ENCODE assay signal across 9 cellular contexts in the genomic region with DNA sequence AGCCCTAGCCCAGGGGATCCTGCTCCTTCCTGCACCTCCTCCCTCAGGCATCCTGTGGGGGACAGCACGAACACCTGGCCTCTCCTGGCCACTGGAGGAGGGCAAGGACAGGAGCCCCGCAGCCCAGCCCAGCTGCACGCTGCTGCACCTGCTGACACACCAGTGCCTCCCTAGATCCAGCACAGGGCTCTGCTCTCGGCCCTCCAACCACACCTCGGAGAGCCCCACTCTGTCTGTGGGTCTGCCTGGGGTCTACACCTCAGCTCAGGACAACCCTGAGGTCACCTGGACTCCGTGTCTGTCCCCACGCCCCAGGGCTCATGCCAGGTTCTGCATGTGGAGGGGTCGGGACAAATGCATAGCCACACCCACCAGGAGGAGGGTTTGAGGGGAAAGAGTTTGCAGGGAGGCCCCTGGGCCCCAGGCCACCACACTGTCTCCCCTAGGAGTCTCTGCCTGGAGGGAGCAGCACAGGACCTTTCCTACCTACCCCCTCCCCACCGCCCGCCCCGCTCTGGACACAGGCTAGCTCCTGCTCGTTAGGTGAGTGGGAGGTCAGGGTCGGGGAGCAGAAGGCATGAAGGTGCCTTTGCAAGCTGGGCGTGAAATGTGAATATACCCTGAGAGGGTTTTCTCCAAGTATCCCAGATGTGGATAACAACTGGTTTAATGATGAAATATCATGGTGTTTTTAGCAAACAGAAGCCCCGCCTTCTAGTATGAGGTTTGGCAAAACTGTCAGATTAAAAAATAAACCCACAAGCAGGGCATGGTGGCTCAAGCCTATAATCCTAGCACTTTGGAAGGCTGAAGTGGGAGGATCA. TPM values are rescaled to one million over a fixed set of nuclear protein-coding genes. Genes with fewer than 3 reads are reported as not detected.
DNase-seq lines count a peak whose midpoint lies in the region; ATAC-seq, FAIRE-seq and TF ChIP-seq lines count a peak whose summit lies in the region.
"Had no signal": no experiment of that assay in that cellular context is flagged by ENCODE, and none has a peak within 500 bp of the region (broad histone marks: within the 10 kb centered on the region; RNA-seq: fewer than 3 reads in every experiment).

No MANE protein-coding gene starts in this region.

- no peak for TF ChIP-seq RAD21 in A549 (conservative IDR thresholded peaks at IDR 0.05 in 1 of 2, IDR thresholded peaks at IDR 0.05 in 1 of 2)

- H3K9me3 ChIP-seq in A549 (no peaks in the 10 kb centered on the region), T-helper 17 cell (ENCODE audit: control insufficient read depth, low read length, poor library complexity, severe bottlenecking) (no peaks in the 10 kb centered on the region), thyroid gland (no peaks in the 10 kb centered on the region)

- H3K27ac ChIP-seq in A549 (peak overlapping the region; percentile 46 to 56; a peak in 5 of 6 replicates), thyroid gland (no peak overlapping the region)

- H3K4me1 ChIP-seq in A549 (peaks cover 21% of the 10 kb centered on the region), thyroid gland (peaks cover 3 to 8% of the 10 kb centered on the region in 2 donors)

- H3K4me1 Mint-ChIP-seq in T-helper 17 cell, result peaks cover 8% of the 10 kb centered on the region

- FAIRE-seq in A549 (lab: Jason Lieb, UNC), result no peak

- H3K36me3 ChIP-seq in thyroid gland, result no peaks in the 10 kb centered on the region

- CTCF ChIA-PET in A549 (lab: Yijun Ruan, JAX), result interaction anchor here (0.8 to 1.3 kb wide), 4 partner anchors 35 to 65 kb away, joined by 3 to 5 read pairs (median 4); no protein-coding TSS in a partner anchor

- peak overlapping the region; percentile 31 for H3K4me3 Mint-ChIP-seq in T-helper 17 cell

- H3K4me3 ChIP-seq in A549 (no peak overlapping the region), thyroid gland (replicated peaks in 1 of 3) (no peak overlapping the region)

- TF ChIP-seq POLR2A in A549 (IDR thresholded peaks at IDR 0.05; ENCODE audit: low read length) (no peak), thyroid gland (IDR thresholded peaks at IDR 0.05) (no peak)

- H3K27ac Mint-ChIP-seq in T-helper 17 cell, result no peak overlapping the region

- ATAC-seq in A549, result peak; percentile 1 to 37; a peak in 3 of 6 replicates
- no peak for ATAC-seq in T-helper 17 cell
- ATAC-seq in left lobe of liver, result no peak
- ATAC-seq in HG03135 (IDR thresholded peaks at IDR 0.05; ENCODE audit: unreplicated experiment), result no peak

- no peaks in the 10 kb centered on the region for H3K36me3 Mint-ChIP-seq in T-helper 17 cell (ENCODE audit: low read depth)

- 78% methylated on average over 12 of the region's 15 CpGs for WGBS in A549 (ENCODE audit: missing lambda C conversion rate)
- WGBS in thyroid gland, 2 donors, result 84 to 86% methylated on average over 7 of the region's 15 CpGs

- no peak for DNase-seq in A549 (ENCODE audit: low read depth in 1 of 2, low spot score in 1 of 2)
- DNase-seq in COLO668 (lab: John Stamatoyannopoulos, UW; ENCODE audit: unreplicated experiment), result peak; percentile 80
- DNase-seq in T-helper 17 cell, result no peak
- peak; percentile 43 for DNase-seq in left lobe of liver (ENCODE audit: low spot score)
- DNase-seq in thyroid gland, result no peak
- no peak for DNase-seq in NCI-H187 treated with DMSO at 0.1 percent for 48 hours (lab: John Stamatoyannopoulos, UW)
- DNase-seq in SIG-M5 treated with dmso at 0.1 percent for 504 hours (lab: John Stamatoyannopoulos, UW; ENCODE audit: unreplicated experiment), result no peak
- DNase-seq: KBM-7 had no signal

- no peaks in the 10 kb centered on the region for H3K27me3 Mint-ChIP-seq in T-helper 17 cell

- intact Hi-C loops in thyroid gland (cut with DNase I), result loop anchor here (5.0 kb wide), 1 partner anchor 252 kb away; no protein-coding TSS in a partner anchor

- POLR2A ChIA-PET in A549 (lab: Yijun Ruan, JAX), result no interaction called here

- TF ChIP-seq CTCF in A549 (IDR thresholded peaks at IDR 0.05), result no peak
- no peak for TF ChIP-seq CTCF in thyroid gland (IDR thresholded peaks at IDR 0.05)

- H3K27me3 ChIP-seq in thyroid gland, result no peaks in the 10 kb centered on the region

- peak overlapping the region; percentile 22; the same call in 2 of the 3 replicates for H3K4me2 ChIP-seq in A549

- no peak for TF ChIP-seq EP300 in A549 (IDR thresholded peaks at IDR 0.05)

TF ChIP-seq in A549, 52 proteins besides CTCF, POLR2A, EP300 and RAD21:
- TF ChIP-seq CEBPB (IDR thresholded peaks at IDR 0.05), result no peak
- TF ChIP-seq CHD4 (IDR thresholded peaks at IDR 0.05; ENCODE audit: borderline replicate concordance), result no peak

RNA-seq across cellular contexts. Expression of a gene that starts 7.2 kb away (rescaled TPM):
- polyA plus RNA-seq in A549 (2011; rRNA removed) (2.0 and 2.8 TPM in 2 replicates), A549 (2017; fragmentation: RNase III; extraction: RNeasy Plus Mini Kit Qiagen cat#74134 plus additional on column Dnase treatment) (6.6 to 7.3 TPM (median 7.0 TPM) in 3 replicates)
- polyA plus RNA-seq in A549 (2012; cell fraction: cytosol; rRNA removed), result 5.0 and 8.0 TPM in 2 replicates
- polyA plus RNA-seq in A549 (2012; cell fraction: nucleus; rRNA removed), result 8.3 and 12.2 TPM in 2 replicates
- polyA minus RNA-seq in A549 (2011; rRNA and poly(A)+ RNA removed), result 2.1 and 2.5 TPM in 2 replicates
- total RNA-seq in T-helper 17 cell (10 to 100 TPM; 15.7 to 16.7 TPM), left lobe of liver (5.8 TPM), thyroid gland (10 to 100 TPM; 14.5 to 35.4 (median 27.3) TPM)

RNA-seq across cellular contexts. Expression of a gene that starts 57.9 kb away (rescaled TPM):
- polyA plus RNA-seq in A549 (2011; rRNA removed) (6.9 and 9.0 TPM in 2 replicates), A549 (2017; fragmentation: RNase III; extraction: RNeasy Plus Mini Kit Qiagen cat#74134 plus additional on column Dnase treatment) (6.5 to 8.3 TPM (median 6.9 TPM) in 3 replicates)
- 4.3 and 4.8 TPM in 2 replicates for polyA plus RNA-seq in A549 (2012; cell fraction: cytosol; rRNA removed)
- 8.4 and 12.2 TPM in 2 replicates for polyA plus RNA-seq in A549 (2012; cell fraction: nucleus; rRNA removed)
- 5.3 and 7.4 TPM in 2 replicates for polyA minus RNA-seq in A549 (2011; rRNA and poly(A)+ RNA removed)
- total RNA-seq in T-helper 17 cell (1 to 10 TPM; 3.5 to 7.6 TPM), left lobe of liver (3.4 TPM), thyroid gland (10 to 100 TPM; 14.0 to 24.4 (median 19.4) TPM)

Comparison
In these comparisons a context has a peak if more than half of its experiments do, and no peak if none do; other contexts are left out.
1. ATAC-seq: peak in A549 (2 of 2); none in T-helper 17 cell (single experiment), left lobe of liver (single experiment) and HG03135 (single experiment).
2. DNase-seq: peak in COLO668 (single experiment) and left lobe of liver (single experiment); none in A549 (0 of 2), T-helper 17 cell (0 of 3), thyroid gland (0 of 2), NCI-H187 treated with DMSO at 0.1 percent for 48 hours (single experiment) and SIG-M5 treated with dmso at 0.1 percent for 504 hours (single experiment).
3. H3K27ac ChIP-seq: peak in A549 (2 of 2); none in thyroid gland (0 of 3).